Comparison of ENCODE assay signal across 11 cellular contexts in the genomic region with DNA sequence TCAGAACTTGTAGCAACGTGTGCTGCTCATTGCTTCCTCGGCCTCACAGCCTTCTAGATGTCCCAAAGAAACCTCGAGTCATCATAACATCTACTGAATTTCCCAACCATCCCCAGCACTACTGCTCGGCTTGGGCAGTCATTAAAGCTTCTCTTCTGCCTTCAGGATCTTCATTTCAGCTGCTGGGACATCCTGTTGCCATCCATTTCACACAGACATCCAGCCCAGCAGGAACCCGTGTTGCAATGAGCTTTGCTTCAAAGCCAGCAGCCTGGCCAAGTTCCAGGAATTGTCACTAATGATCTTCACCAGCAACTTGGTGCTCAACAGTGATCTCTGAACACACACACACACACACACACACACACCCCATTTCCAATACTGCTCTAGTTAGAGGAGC. TPM values are rescaled to one million over a fixed set of nuclear protein-coding genes. Genes with fewer than 3 reads are reported as not detected.
DNase-seq lines count a peak whose midpoint lies in the region; FAIRE-seq and TF ChIP-seq lines count a peak whose summit lies in the region.
"Had no signal": no experiment of that assay in that cellular context is flagged by ENCODE, and none has a peak within 500 bp of the region (broad histone marks: within the 10 kb centered on the region; RNA-seq: fewer than 3 reads in every experiment).

No MANE protein-coding gene starts in this region.

- H3K4me3 ChIP-seq in neural progenitor cell: no peak overlapping the region

- H3K9me3 ChIP-seq in neural progenitor cell (ENCODE audit: low read depth): no peaks in the 10 kb centered on the region

- peaks cover 27% of the 10 kb centered on the region for H4K20me1 ChIP-seq in neural progenitor cell (ENCODE audit: low read depth)

- TF ChIP-seq CTCF in CD14-positive monocyte (IDR thresholded peaks at IDR 0.05) (no peak), neural progenitor cell (IDR thresholded peaks at IDR 0.05) (no peak), D721Med (IDR thresholded peaks at IDR 0.05; ENCODE audit: insufficient read depth, missing control alignments) (no peak)

- peaks cover 81% of the 10 kb centered on the region for H3K4me1 ChIP-seq in neural progenitor cell

- no peak overlapping the region for H3K27ac ChIP-seq in neural progenitor cell

- peaks cover 50% of the 10 kb centered on the region for H3K4me1 Mint-ChIP-seq in CD14-positive monocyte
- H3K4me1 Mint-ChIP-seq in neural progenitor cell: peaks cover 53% of the 10 kb centered on the region
- H3K4me1 Mint-ChIP-seq in activated CD4-positive, alpha-beta T cell treated with anti-CD3 and anti-CD28 coated beads, Interleukin-2, amount 10 ng/mL, durations not matched to agents 7 days and 5 days: no peaks in the 10 kb centered on the region
- H3K4me1 Mint-ChIP-seq: naive B cell had no signal

- H3F3A ChIP-seq in neural progenitor cell (ENCODE audit: low read depth): peaks cover 71% of the 10 kb centered on the region

- H3K4me2 ChIP-seq in neural progenitor cell: no peak overlapping the region

- no peak for FAIRE-seq in D721Med (lab: Jason Lieb, UNC)

- H3K36me3 Mint-ChIP-seq in CD14-positive monocyte (peaks cover 5 to 8% of the 10 kb centered on the region in 2 donors), neural progenitor cell (peaks cover 32% of the 10 kb centered on the region)
- no peaks in the 10 kb centered on the region for H3K36me3 Mint-ChIP-seq in activated CD4-positive, alpha-beta T cell treated with anti-CD3 and anti-CD28 coated beads, Interleukin-2, amount 10 ng/mL, durations not matched to agents 7 days and 5 days (ENCODE audit: low read depth)
- H3K36me3 Mint-ChIP-seq: naive B cell had no signal

- peak overlapping the region in 1 of 2 donors; percentile 4 for H3K4me3 Mint-ChIP-seq in CD14-positive monocyte
- peak overlapping the region; percentile 42 for H3K4me3 Mint-ChIP-seq in neural progenitor cell
- no peak overlapping the region for H3K4me3 Mint-ChIP-seq in activated CD4-positive, alpha-beta T cell treated with anti-CD3 and anti-CD28 coated beads, Interleukin-2, amount 10 ng/mL, durations not matched to agents 7 days and 5 days
- H3K4me3 Mint-ChIP-seq: naive B cell had no signal

- no peak for DNase-seq in CD14-positive monocyte (ENCODE audit: low spot score)
- DNase-seq in NCI-H345 treated with DMSO at 0.1 percent for 48 hours (lab: John Stamatoyannopoulos, UW; ENCODE audit: unreplicated experiment): peak; percentile 61
- DNase-seq in fibroblast of gingiva (ENCODE audit: low read depth): peak; percentile 86
- DNase-seq in neural progenitor cell (ENCODE audit: low spot score): no peak
- DNase-seq in activated CD4-positive, alpha-beta T cell treated with anti-CD3 and anti-CD28 coated beads, Interleukin-2, amount 10 ng/mL, durations not matched to agents 7 days and 5 days: no peak
- DNase-seq in D721Med (ENCODE audit: insufficient read length, low spot score): no peak
- no peak for DNase-seq in DMS153 treated with DMSO at 0.1 percent for 48 hours (lab: John Stamatoyannopoulos, UW; ENCODE audit: unreplicated experiment)
- no peak for DNase-seq in central memory CD4-positive, alpha-beta T cell
- DNase-seq: KBM-7, naive B cell, T-helper 2 cell had no signal

- intact Hi-C loops in CD14-positive monocyte (cut with micrococcal nuclease): no loop called here

- H3K79me2 ChIP-seq in neural progenitor cell (ENCODE audit: low read depth): peaks cover 85% of the 10 kb centered on the region

- H3K27me3 Mint-ChIP-seq in CD14-positive monocyte (ENCODE audit: low read depth in 3 of 3): peaks cover 3 to 8% (median 5%) of the 10 kb centered on the region in 3 donors
- no peaks in the 10 kb centered on the region for H3K27me3 Mint-ChIP-seq in neural progenitor cell (ENCODE audit: insufficient read depth, low read depth)
- H3K27me3 Mint-ChIP-seq in activated CD4-positive, alpha-beta T cell treated with anti-CD3 and anti-CD28 coated beads, Interleukin-2, amount 10 ng/mL, durations not matched to agents 7 days and 5 days: peaks cover 2% of the 10 kb centered on the region

- POLR2A ChIA-PET in activated CD4-positive, alpha-beta T cell treated with anti-CD3 and anti-CD28 coated beads, Interleukin-2, amount 10 ng/mL, durations not matched to agents 7 days and 5 days (lab: Charles Lee): no interaction called here

- H3K27ac Mint-ChIP-seq in CD14-positive monocyte (peak overlapping the region in 6 of 7 donors; percentile 58 to 86 (median 82)), neural progenitor cell (peak overlapping the region; percentile 57)
- H3K27ac Mint-ChIP-seq in activated CD4-positive, alpha-beta T cell treated with anti-CD3 and anti-CD28 coated beads, Interleukin-2, amount 10 ng/mL, durations not matched to agents 7 days and 5 days: no peak overlapping the region
- H3K27ac Mint-ChIP-seq: naive B cell had no signal

- H2AFZ ChIP-seq in neural progenitor cell (replicated peaks): no peak overlapping the region

- H3K36me3 ChIP-seq in neural progenitor cell: no peaks in the 10 kb centered on the region

- CTCF ChIA-PET in activated CD4-positive, alpha-beta T cell treated with anti-CD3 and anti-CD28 coated beads, Interleukin-2, amount 10 ng/mL, durations not matched to agents 7 days and 5 days (lab: Charles Lee): no interaction called here

- H3K9me3 Mint-ChIP-seq in CD14-positive monocyte (peaks cover 0 to 4% (median 0%) of the 10 kb centered on the region in 7 donors), neural progenitor cell (no peaks in the 10 kb centered on the region)
- no peaks in the 10 kb centered on the region for H3K9me3 Mint-ChIP-seq in activated CD4-positive, alpha-beta T cell treated with anti-CD3 and anti-CD28 coated beads, Interleukin-2, amount 10 ng/mL, durations not matched to agents 7 days and 5 days

- H3K9ac ChIP-seq in neural progenitor cell: no peak overlapping the region

- no peaks in the 10 kb centered on the region for H3K27me3 ChIP-seq in neural progenitor cell

RNA-seq across cellular contexts. Expression of a gene that starts 18.5 kb away (rescaled TPM):
- polyA plus RNA-seq in CD14-positive monocyte: 10 to 100 TPM; 34.6 to 46.3 TPM
- 187 and 259 TPM in 2 replicates for total RNA-seq in neural progenitor cell (ENCODE audit: low replicate concordance)
- not detected for total RNA-seq in activated CD4-positive, alpha-beta T cell treated with anti-CD3 and anti-CD28 coated beads, Interleukin-2, amount 10 ng/mL, durations not matched to agents 7 days and 5 days

Comparison
In these comparisons a context has a peak if more than half of its experiments do, and no peak if none do; other contexts are left out.
1. DNase-seq: peak in NCI-H345 treated with DMSO at 0.1 percent for 48 hours (single experiment) and fibroblast of gingiva (single experiment); none in CD14-positive monocyte (single experiment), neural progenitor cell (single experiment), activated CD4-positive, alpha-beta T cell treated with anti-CD3 and anti-CD28 coated beads, Interleukin-2, amount 10 ng/mL, durations not matched to agents 7 days and 5 days (single experiment), D721Med (single experiment), DMS153 treated with DMSO at 0.1 percent for 48 hours (single experiment) and central memory CD4-positive, alpha-beta T cell (single experiment).
2. RNA of a gene that starts 18.5 kb away (total RNA-seq): 187 to 259 TPM in neural progenitor cell; not detected in activated CD4-positive, alpha-beta T cell treated with anti-CD3 and anti-CD28 coated beads, Interleukin-2, amount 10 ng/mL, durations not matched to agents 7 days and 5 days; every median in the first group is over 100 times any median in the second.